1 cellular context compared by ENCODE assay signal in the genomic region with DNA sequence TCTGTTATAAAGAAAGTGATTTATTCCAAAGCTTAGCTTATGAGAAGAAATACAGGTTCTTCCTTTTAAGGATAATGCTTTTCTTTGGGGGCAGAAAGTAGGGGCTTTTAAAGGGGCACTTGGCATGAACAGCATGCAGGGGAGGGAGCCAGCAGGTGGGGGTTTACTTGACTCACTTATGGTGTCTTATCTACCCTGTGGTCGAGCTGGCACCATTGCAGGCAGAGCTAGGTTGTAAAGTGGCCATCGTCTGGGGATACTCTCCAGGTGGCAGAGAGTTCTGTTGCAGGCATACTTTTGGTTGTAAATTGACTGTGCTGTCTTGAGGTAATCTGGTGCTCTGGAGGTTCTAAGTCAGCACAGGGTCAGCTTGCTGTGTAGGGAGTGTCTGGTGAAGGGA.
TF ChIP-seq lines count a peak whose summit lies in the region.

No MANE protein-coding gene starts in this region.

TF ChIP-seq in HepG2, 621 proteins besides CTCF, POLR2A, EP300 and RAD21:
- no peak for TF ChIP-seq ZFP90 (CRISPR knock-in tag; IDR thresholded peaks at IDR 0.05; ENCODE audit: borderline replicate concordance)
- no peak for TF ChIP-seq CEBPG (CRISPR knock-in tag; IDR thresholded peaks at IDR 0.05)
- TF ChIP-seq, protein P1, sequence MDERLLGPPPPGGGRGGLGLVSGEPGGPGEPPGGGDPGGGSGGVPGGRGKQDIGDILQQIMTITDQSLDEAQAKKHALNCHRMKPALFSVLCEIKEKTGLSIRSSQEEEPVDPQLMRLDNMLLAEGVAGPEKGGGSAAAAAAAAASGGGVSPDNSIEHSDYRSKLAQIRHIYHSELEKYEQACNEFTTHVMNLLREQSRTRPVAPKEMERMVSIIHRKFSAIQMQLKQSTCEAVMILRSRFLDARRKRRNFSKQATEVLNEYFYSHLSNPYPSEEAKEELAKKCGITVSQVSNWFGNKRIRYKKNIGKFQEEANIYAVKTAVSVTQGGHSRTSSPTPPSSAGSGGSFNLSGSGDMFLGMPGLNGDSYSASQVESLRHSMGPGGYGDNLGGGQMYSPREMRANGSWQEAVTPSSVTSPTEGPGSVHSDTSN (CRISPR knock-in tag; IDR thresholded peaks at IDR 0.05), result no peak
- no peak for TF ChIP-seq CHD2 (IDR thresholded peaks at IDR 0.05; ENCODE audit: low read depth, low read length)
- TF ChIP-seq CHD4 (IDR thresholded peaks at IDR 0.05; ENCODE audit: borderline replicate concordance, low read length), result no peak
- no peak for TF ChIP-seq ZNF235 (CRISPR knock-in tag; IDR thresholded peaks at IDR 0.05; ENCODE audit: borderline replicate concordance)
- no peak for TF ChIP-seq DR1 (CRISPR knock-in tag; IDR thresholded peaks at IDR 0.05)
- TF ChIP-seq, protein P2, sequence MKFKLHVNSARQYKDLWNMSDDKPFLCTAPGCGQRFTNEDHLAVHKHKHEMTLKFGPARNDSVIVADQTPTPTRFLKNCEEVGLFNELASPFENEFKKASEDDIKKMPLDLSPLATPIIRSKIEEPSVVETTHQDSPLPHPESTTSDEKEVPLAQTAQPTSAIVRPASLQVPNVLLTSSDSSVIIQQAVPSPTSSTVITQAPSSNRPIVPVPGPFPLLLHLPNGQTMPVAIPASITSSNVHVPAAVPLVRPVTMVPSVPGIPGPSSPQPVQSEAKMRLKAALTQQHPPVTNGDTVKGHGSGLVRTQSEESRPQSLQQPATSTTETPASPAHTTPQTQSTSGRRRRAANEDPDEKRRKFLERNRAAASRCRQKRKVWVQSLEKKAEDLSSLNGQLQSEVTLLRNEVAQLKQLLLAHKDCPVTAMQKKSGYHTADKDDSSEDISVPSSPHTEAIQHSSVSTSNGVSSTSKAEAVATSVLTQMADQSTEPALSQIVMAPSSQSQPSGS (CRISPR knock-in tag; IDR thresholded peaks at IDR 0.05), result no peak
- no peak for TF ChIP-seq ZNF772 (CRISPR knock-in tag; IDR thresholded peaks at IDR 0.05)
- TF ChIP-seq, protein P3, sequence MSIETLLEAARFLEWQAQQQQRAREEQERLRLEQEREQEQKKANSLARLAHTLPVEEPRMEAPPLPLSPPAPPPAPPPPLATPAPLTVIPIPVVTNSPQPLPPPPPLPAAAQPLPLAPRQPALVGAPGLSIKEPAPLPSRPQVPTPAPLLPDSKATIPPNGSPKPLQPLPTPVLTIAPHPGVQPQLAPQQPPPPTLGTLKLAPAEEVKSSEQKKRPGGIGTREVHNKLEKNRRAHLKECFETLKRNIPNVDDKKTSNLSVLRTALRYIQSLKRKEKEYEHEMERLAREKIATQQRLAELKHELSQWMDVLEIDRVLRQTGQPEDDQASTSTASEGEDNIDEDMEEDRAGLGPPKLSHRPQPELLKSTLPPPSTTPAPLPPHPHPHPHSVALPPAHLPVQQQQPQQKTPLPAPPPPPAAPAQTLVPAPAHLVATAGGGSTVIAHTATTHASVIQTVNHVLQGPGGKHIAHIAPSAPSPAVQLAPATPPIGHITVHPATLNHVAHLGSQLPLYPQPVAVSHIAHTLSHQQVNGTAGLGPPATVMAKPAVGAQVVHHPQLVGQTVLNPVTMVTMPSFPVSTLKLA (IDR thresholded peaks at IDR 0.05), result no peak
- TF ChIP-seq JUNB (CRISPR knock-in tag; IDR thresholded peaks at IDR 0.05; ENCODE audit: borderline replicate concordance), result no peak
- TF ChIP-seq IRF2 (CRISPR knock-in tag; IDR thresholded peaks at IDR 0.05), result no peak
- TF ChIP-seq ZNF501 (CRISPR knock-in tag; IDR thresholded peaks at IDR 0.05), result no peak
